21 cellular contexts compared by ENCODE assay signal in genomic region chr4:6924361-6924779, GRCh38. TPM values are rescaled to one million over a fixed set of nuclear protein-coding genes. Genes with fewer than 3 reads are reported as not detected.
DNase-seq lines count a peak whose midpoint lies in the region; ATAC-seq and TF ChIP-seq lines count a peak whose summit lies in the region.
"Had no signal": no experiment of that assay in that cellular context is flagged by ENCODE, and none has a peak within 500 bp of the region (broad histone marks: within the 10 kb centered on the region; RNA-seq: fewer than 3 reads in every experiment).

No MANE protein-coding gene starts in this region.

- peak; percentile 50 for DNase-seq in ELF-1 (ENCODE audit: low read depth, low spot score)
- peak in 1 of 2 donors; percentile 49 for DNase-seq in heart right ventricle
- peak; percentile 66 to 83 for DNase-seq in psoas muscle
- no peak for DNase-seq in NCI-H128 (lab: John Stamatoyannopoulos, UW; ENCODE audit: unreplicated experiment)
- DNase-seq in anterior cingulate cortex (lab: John Stamatoyannopoulos, UW) = no peak
- DNase-seq: activated CD4-positive, alpha-beta T cell treated with anti-CD3 and anti-CD28 coated beads, Interleukin-2, amount 50 U/mL, for 4 hours; activated CD8-positive, alpha-beta memory T cell treated with anti-CD3 and anti-CD28 coated beads, Interleukin-2, amount 50 U/mL, for 48 hours; body of pancreas; CD4-positive, CD25-positive, alpha-beta regulatory T cell; DMS153; GDM1; NCI-H1105 treated with DMSO at 0.1 percent for 48 hours; NCI-H2081; NCI-H345; NCI-H774; T1000 had no signal

- peak overlapping the region in 9 of 11 experiments; percentile 9 to 94 (median 84); a peak in 15 of 22 replicates for H3K9ac ChIP-seq in BLaER1 treated with 17β-estradiol and CSF1 and Interleukin-3, amounts not matched to agents 10 nM and 100 nM

- intact Hi-C loops in heart right ventricle (cut with DNase I) = no loop called here
- intact Hi-C loops in psoas muscle (cut with DNase I) = loop anchor here in 1 of 2 donors (2.0 kb wide), 1 partner anchor 40 kb away; no protein-coding TSS in a partner anchor

- 84 to 88% methylated on average over 12 of the region's 12 CpGs for WGBS in heart right ventricle, 2 donors
- WGBS in psoas muscle, 3 donors = 42 to 59% (median 44%) methylated on average over 12 of the region's 12 CpGs

- peaks cover 15 to 72% (median 29%) of the 10 kb centered on the region in 11 experiments; a peak in 17 of 22 replicates for H4K20me1 ChIP-seq in BLaER1 treated with 17β-estradiol and CSF1 and Interleukin-3, amounts not matched to agents 10 nM and 100 nM

- H3K4me3 ChIP-seq in BLaER1 treated with 17β-estradiol and CSF1 and Interleukin-3, amounts not matched to agents 10 nM and 100 nM = peak overlapping the region in 4 of 10 experiments; percentile 8 to 55 (median 39); a peak in 6 of 20 replicates
- H3K4me3 ChIP-seq in heart right ventricle = no peak overlapping the region
- no peak overlapping the region for H3K4me3 ChIP-seq in psoas muscle
- H3K4me3 ChIP-seq: body of pancreas, smooth muscle cell, thoracic aorta had no signal

- H3K4me2 ChIP-seq in BLaER1 treated with 17β-estradiol and CSF1 and Interleukin-3, amounts not matched to agents 10 nM and 100 nM = peak overlapping the region; percentile 84 to 99 (median 96)
- H3K4me2 ChIP-seq: smooth muscle cell had no signal

- TF ChIP-seq CTCF in heart right ventricle (IDR thresholded peaks at IDR 0.05) (peak in 2 of 9 donors; percentile 8 to 15), psoas muscle (IDR thresholded peaks at IDR 0.05) (no peak)

- peaks cover 91 to 100% (median 97%) of the 10 kb centered on the region in 10 experiments for H3K4me1 ChIP-seq in BLaER1 treated with 17β-estradiol and CSF1 and Interleukin-3, amounts not matched to agents 10 nM and 100 nM
- H3K4me1 ChIP-seq in heart right ventricle = peaks cover 0 to 88% (median 35%) of the 10 kb centered on the region in 9 donors
- peaks cover 32% of the 10 kb centered on the region for H3K4me1 ChIP-seq in psoas muscle

- peak; percentile 39 to 89 (median 70) for ATAC-seq in heart right ventricle
- peak; percentile 88 to 92 (median 90) for ATAC-seq in psoas muscle
- no peak for ATAC-seq in GM21529 (IDR thresholded peaks at IDR 0.05; ENCODE audit: unreplicated experiment)
- ATAC-seq: body of pancreas; stimulated activated memory B cell treated with anti-CD40 and anti-IgM and Interleukin-4, amounts not matched to agents 10 μg/mL and 1 μg/mL and 100 μg/mL, for 72 hours had no signal

- peaks cover 49 to 79% (median 67%) of the 10 kb centered on the region in 11 experiments for H3K36me3 ChIP-seq in BLaER1 treated with 17β-estradiol and CSF1 and Interleukin-3, amounts not matched to agents 10 nM and 100 nM
- H3K36me3 ChIP-seq in heart right ventricle = peaks cover 0 to 27% (median 12%) of the 10 kb centered on the region in 9 donors
- peaks cover 0 to 9% of the 10 kb centered on the region in 2 donors for H3K36me3 ChIP-seq in psoas muscle (ENCODE audit: insufficient read depth in 1 of 2, low read depth in 1 of 2)

- peak overlapping the region; percentile 36 to 98 (median 95); a peak in 21 of 22 replicates for H3K27ac ChIP-seq in BLaER1 treated with 17β-estradiol and CSF1 and Interleukin-3, amounts not matched to agents 10 nM and 100 nM
- H3K27ac ChIP-seq in heart right ventricle = peak overlapping the region in 7 of 10 donors; percentile 12 to 91 (median 34)
- peak overlapping the region; percentile 68 for H3K27ac ChIP-seq in psoas muscle
- H3K27ac ChIP-seq: thoracic aorta had no signal

- no peaks in the 10 kb centered on the region for H3K27me3 ChIP-seq in BLaER1 treated with 17β-estradiol and CSF1 and Interleukin-3, amounts not matched to agents 10 nM and 100 nM
- H3K27me3 ChIP-seq in heart right ventricle (no peaks in the 10 kb centered on the region), psoas muscle (ENCODE audit: insufficient read depth in 3 of 3, low read length in 2 of 3) (no peaks in the 10 kb centered on the region)
- H3K27me3 ChIP-seq: body of pancreas had no signal

- no peaks in the 10 kb centered on the region; a peak in 1 of 22 replicates for H3K9me3 ChIP-seq in BLaER1 treated with 17β-estradiol and CSF1 and Interleukin-3, amounts not matched to agents 10 nM and 100 nM (replicated peaks in 1 of 11)
- H3K9me3 ChIP-seq in heart right ventricle (no peaks in the 10 kb centered on the region), psoas muscle (no peaks in the 10 kb centered on the region)
- H3K9me3 ChIP-seq: body of pancreas, thoracic aorta had no signal

RNA-seq across cellular contexts. Expression of gene TBC1D14, which starts 14.7 kb away (rescaled TPM):
- total RNA-seq in heart right ventricle (10 to 100 TPM; 31.5 to 43.7 (median 33.5) TPM), psoas muscle (10 to 100 TPM; 32.7 to 45.5 (median 35.6) TPM)
- polyA plus RNA-seq in heart right ventricle (10 to 100 TPM; 10.5 to 14.2 TPM), psoas muscle (10 to 100 TPM; 14.7 to 44.3 (median 17.7) TPM)

Comparison
In these comparisons a context has a peak if more than half of its experiments do, and no peak if none do; other contexts are left out.
1. H3K27ac ChIP-seq: peak in every context shown above with its lines; median percentile 95 in BLaER1 treated with 17β-estradiol and CSF1 and Interleukin-3, amounts not matched to agents 10 nM and 100 nM; 68 in psoas muscle; 34 in heart right ventricle.
2. DNase-seq: peak in ELF-1 (single experiment) and psoas muscle (2 of 2); none in NCI-H128 (single experiment) and anterior cingulate cortex (0 of 58).